ENCODE assay signal across 20 cellular contexts in genomic region chr14:92519246-92520101, GRCh38. TPM values are rescaled to one million over a fixed set of nuclear protein-coding genes. Genes with fewer than 3 reads are reported as not detected.
DNase-seq lines count a peak whose midpoint lies in the region; ATAC-seq lines count a peak whose summit lies in the region.
"Had no signal": no experiment of that assay in that cellular context is flagged by ENCODE, and none has a peak within 500 bp of the region (broad histone marks: within the 10 kb centered on the region; RNA-seq: fewer than 3 reads in every experiment).

No MANE protein-coding gene starts in this region.

- no peak for DNase-seq in stimulated activated naive CD8-positive, alpha-beta T cell treated with anti-CD3 and anti-CD28 coated beads, Interleukin-15, Interleukin-2, amounts not matched to agents 100 U/mL and 50 U/mL, for 24 hours
- peak; percentile 47 for DNase-seq in activated naive CD8-positive, alpha-beta T cell treated with anti-CD3 and anti-CD28 coated beads, Interleukin-2, amount 10 ng/mL, durations not matched to agents 7 days and 5 days
- no peak for DNase-seq in natural killer cell treated with Interleukin-12 subunit alpha and Interleukin-12 subunit beta and Interleukin-15 and Interleukin-18, amount 100 ng/mL, for 72 hours (ENCODE audit: low spot score)
- DNase-seq in T1000 (lab: John Stamatoyannopoulos, UW) (no peak), NCI-H1092 (lab: John Stamatoyannopoulos, UW) (no peak), putamen (ENCODE audit: low spot score) (no peak)
- DNase-seq: activated CD4-positive, alpha-beta T cell treated with anti-CD3 and anti-CD28 coated beads for 36 hours; Calu3; GDM1; Karpas-422; mammary epithelial cell; NCI-H1436; NCI-H2227 treated with DMSO at 0.1 percent for 48 hours; SHP77 treated with DMSO at 0.1 percent for 48 hours; stimulated activated CD4-positive, alpha-beta T cell treated with anti-CD3 and anti-CD28 coated beads, Interleukin-2, amount 100 ng/mL, for 48 hours; T-helper 9 cell; trophoblast cell had no signal

- H3K4me3 Mint-ChIP-seq in stimulated activated naive CD8-positive, alpha-beta T cell treated with anti-CD3 and anti-CD28 coated beads, Interleukin-15, Interleukin-2, amounts not matched to agents 100 ng/mL and 50 ng/mL, for 24 hours = no peak overlapping the region
- peak overlapping the region; percentile 79 for H3K4me3 Mint-ChIP-seq in activated naive CD8-positive, alpha-beta T cell treated with anti-CD3 and anti-CD28 coated beads, Interleukin-2, amount 10 ng/mL, durations not matched to agents 7 days and 5 days
- H3K4me3 Mint-ChIP-seq in natural killer cell treated with Interleukin-12 subunit alpha and Interleukin-12 subunit beta and Interleukin-15 and Interleukin-18, amount 100 ng/mL, for 72 hours = peak overlapping the region; percentile 87
- H3K4me3 Mint-ChIP-seq: activated CD4-positive, alpha-beta T cell treated with anti-CD3 and anti-CD28 coated beads for 36 hours had no signal

- H3K4me1 Mint-ChIP-seq in stimulated activated naive CD8-positive, alpha-beta T cell treated with anti-CD3 and anti-CD28 coated beads, Interleukin-15, Interleukin-2, amounts not matched to agents 100 ng/mL and 50 ng/mL, for 24 hours (ENCODE audit: low read depth) = peaks cover 93% of the 10 kb centered on the region
- H3K4me1 Mint-ChIP-seq in activated naive CD8-positive, alpha-beta T cell treated with anti-CD3 and anti-CD28 coated beads, Interleukin-2, amount 10 ng/mL, durations not matched to agents 7 days and 5 days = peaks cover 78% of the 10 kb centered on the region
- H3K4me1 Mint-ChIP-seq in natural killer cell treated with Interleukin-12 subunit alpha and Interleukin-12 subunit beta and Interleukin-15 and Interleukin-18, amount 100 ng/mL, for 72 hours (ENCODE audit: low read depth in 2 of 2) = peaks cover 71 to 84% of the 10 kb centered on the region in 2 donors

- H3K36me3 Mint-ChIP-seq in stimulated activated naive CD8-positive, alpha-beta T cell treated with anti-CD3 and anti-CD28 coated beads, Interleukin-15, Interleukin-2, amounts not matched to agents 100 ng/mL and 50 ng/mL, for 24 hours (ENCODE audit: low read depth) = peaks cover 28% of the 10 kb centered on the region
- H3K36me3 Mint-ChIP-seq in activated naive CD8-positive, alpha-beta T cell treated with anti-CD3 and anti-CD28 coated beads, Interleukin-2, amount 10 ng/mL, durations not matched to agents 7 days and 5 days = peaks cover 24% of the 10 kb centered on the region
- H3K36me3 Mint-ChIP-seq in natural killer cell treated with Interleukin-12 subunit alpha and Interleukin-12 subunit beta and Interleukin-15 and Interleukin-18, amount 100 ng/mL, for 72 hours = peaks cover 17% of the 10 kb centered on the region

- ATAC-seq in stimulated activated naive CD8-positive, alpha-beta T cell treated with anti-CD3 and anti-CD28 coated beads, Interleukin-15, Interleukin-2, amounts not matched to agents 100 U/mL and 50 U/mL, for 24 hours = no peak
- ATAC-seq in activated naive CD8-positive, alpha-beta T cell treated with anti-CD3 and anti-CD28 coated beads, Interleukin-2, amount 10 ng/mL, durations not matched to agents 7 days and 5 days (ENCODE audit: low read depth) = peak; percentile 20
- ATAC-seq in natural killer cell treated with Interleukin-12 subunit alpha and Interleukin-12 subunit beta and Interleukin-15 and Interleukin-18, amount 100 ng/mL, for 72 hours = peak; percentile 58 to 77
- ATAC-seq in GM19397 (IDR thresholded peaks at IDR 0.05; ENCODE audit: unreplicated experiment) = no peak
- ATAC-seq: activated CD4-positive, alpha-beta T cell treated with anti-CD3 and anti-CD28 coated beads for 36 hours; sciatic nerve had no signal

- peaks cover 7% of the 10 kb centered on the region for H3K9me3 Mint-ChIP-seq in stimulated activated naive CD8-positive, alpha-beta T cell treated with anti-CD3 and anti-CD28 coated beads, Interleukin-15, Interleukin-2, amounts not matched to agents 100 ng/mL and 50 ng/mL, for 24 hours
- peaks cover 5% of the 10 kb centered on the region for H3K9me3 Mint-ChIP-seq in activated naive CD8-positive, alpha-beta T cell treated with anti-CD3 and anti-CD28 coated beads, Interleukin-2, amount 10 ng/mL, durations not matched to agents 7 days and 5 days
- H3K9me3 Mint-ChIP-seq in natural killer cell treated with Interleukin-12 subunit alpha and Interleukin-12 subunit beta and Interleukin-15 and Interleukin-18, amount 100 ng/mL, for 72 hours = peaks cover 5% of the 10 kb centered on the region

- no peaks in the 10 kb centered on the region for H3K27me3 Mint-ChIP-seq in stimulated activated naive CD8-positive, alpha-beta T cell treated with anti-CD3 and anti-CD28 coated beads, Interleukin-15, Interleukin-2, amounts not matched to agents 100 ng/mL and 50 ng/mL, for 24 hours
- H3K27me3 Mint-ChIP-seq in activated naive CD8-positive, alpha-beta T cell treated with anti-CD3 and anti-CD28 coated beads, Interleukin-2, amount 10 ng/mL, durations not matched to agents 7 days and 5 days = no peaks in the 10 kb centered on the region
- H3K27me3 Mint-ChIP-seq in natural killer cell treated with Interleukin-12 subunit alpha and Interleukin-12 subunit beta and Interleukin-15 and Interleukin-18, amount 100 ng/mL, for 72 hours = no peaks in the 10 kb centered on the region
- H3K27me3 Mint-ChIP-seq: activated CD4-positive, alpha-beta T cell treated with anti-CD3 and anti-CD28 coated beads for 36 hours had no signal

- H3K27ac Mint-ChIP-seq in stimulated activated naive CD8-positive, alpha-beta T cell treated with anti-CD3 and anti-CD28 coated beads, Interleukin-15, Interleukin-2, amounts not matched to agents 100 ng/mL and 50 ng/mL, for 24 hours = peak overlapping the region; percentile 64
- peak overlapping the region; percentile 94 for H3K27ac Mint-ChIP-seq in activated naive CD8-positive, alpha-beta T cell treated with anti-CD3 and anti-CD28 coated beads, Interleukin-2, amount 10 ng/mL, durations not matched to agents 7 days and 5 days
- H3K27ac Mint-ChIP-seq in natural killer cell treated with Interleukin-12 subunit alpha and Interleukin-12 subunit beta and Interleukin-15 and Interleukin-18, amount 100 ng/mL, for 72 hours = peak overlapping the region; percentile 99 to 100

- POLR2A ChIA-PET in activated naive CD8-positive, alpha-beta T cell treated with anti-CD3 and anti-CD28 coated beads, Interleukin-2, amount 10 ng/mL, durations not matched to agents 7 days and 5 days (lab: Charles Lee) = interaction anchor here (1.0 to 5.6 kb wide), 8 partner anchors 10 to 132 kb away, joined by 3 to 37 read pairs (median 6); no protein-coding TSS in a partner anchor

RNA-seq across cellular contexts. Expression of gene RIN3, which starts 5.9 kb away (rescaled TPM):
- 10 to 100 TPM; 80.5 to 80.9 TPM for total RNA-seq in activated naive CD8-positive, alpha-beta T cell treated with anti-CD3 and anti-CD28 coated beads, Interleukin-2, amount 10 ng/mL, durations not matched to agents 7 days and 5 days
- 100 to 1,000 TPM; 151 to 202 TPM for total RNA-seq in natural killer cell treated with Interleukin-12 subunit alpha and Interleukin-12 subunit beta and Interleukin-15 and Interleukin-18, amount 100 ng/mL, for 72 hours

Comparison
In these comparisons a context has a peak if more than half of its experiments do, and no peak if none do; other contexts are left out.
1. ATAC-seq: peak in activated naive CD8-positive, alpha-beta T cell treated with anti-CD3 and anti-CD28 coated beads, Interleukin-2, amount 10 ng/mL, durations not matched to agents 7 days and 5 days (single experiment) and natural killer cell treated with Interleukin-12 subunit alpha and Interleukin-12 subunit beta and Interleukin-15 and Interleukin-18, amount 100 ng/mL, for 72 hours (2 of 2); none in stimulated activated naive CD8-positive, alpha-beta T cell treated with anti-CD3 and anti-CD28 coated beads, Interleukin-15, Interleukin-2, amounts not matched to agents 100 U/mL and 50 U/mL, for 24 hours (single experiment) and GM19397 (single experiment).
2. Peak in every context shown above with its lines, with median percentiles within 50 percentile points of each other: H3K27ac Mint-ChIP-seq.